11 cellular contexts compared by ENCODE assay signal in genomic region chr9:1726993-1727759, GRCh38.
DNase-seq lines count a peak whose midpoint lies in the region; ATAC-seq and TF ChIP-seq lines count a peak whose summit lies in the region.
"Had no signal": no experiment of that assay in that cellular context is flagged by ENCODE, and none has a peak within 500 bp of the region (broad histone marks: within the 10 kb centered on the region; RNA-seq: fewer than 3 reads in every experiment).

No MANE protein-coding gene starts in this region.

- H3K27ac Mint-ChIP-seq in glutamatergic neuron (ENCODE audit: unreplicated experiment): no peak overlapping the region
- H3K27ac Mint-ChIP-seq: activated B cell treated with CpG ODN at 0.5 μM for 24 hours had no signal

- DNase-seq in GDM1 (lab: John Stamatoyannopoulos, UW) (peak; percentile 3), NAMALWA (ENCODE audit: low spot score) (peak; percentile 36), glutamatergic neuron (no peak), LoVo (ENCODE audit: low spot score) (no peak)
- DNase-seq in activated T-cell treated with anti-CD3 and anti-CD28 coated beads, Interleukin-2, amount 50 U/mL, for 48 hours: no peak
- DNase-seq: activated B cell treated with CpG ODN at 0.5 μM for 24 hours; NCI-H187 treated with DMSO at 0.1 percent for 48 hours; stimulated activated CD4-positive, alpha-beta T cell treated with anti-CD3 and anti-CD28 coated beads, Interleukin-4, amount 100 ng/mL, for 4 hours had no signal

- H3K27me3 Mint-ChIP-seq in glutamatergic neuron (ENCODE audit: unreplicated experiment): no peaks in the 10 kb centered on the region

- ATAC-seq in GM18868 (IDR thresholded peaks at IDR 0.05; ENCODE audit: unreplicated experiment) (peak; percentile 68), HG03196 (IDR thresholded peaks at IDR 0.05; ENCODE audit: unreplicated experiment) (no peak), HG03108 (IDR thresholded peaks at IDR 0.05; ENCODE audit: unreplicated experiment) (no peak)

- no peaks in the 10 kb centered on the region for H3K9me3 Mint-ChIP-seq in glutamatergic neuron (ENCODE audit: unreplicated experiment)
- H3K9me3 Mint-ChIP-seq: activated B cell treated with CpG ODN at 0.5 μM for 24 hours had no signal

- H3K4me1 Mint-ChIP-seq in glutamatergic neuron (ENCODE audit: low read depth, unreplicated experiment): no peaks in the 10 kb centered on the region
- H3K4me1 Mint-ChIP-seq: activated B cell treated with CpG ODN at 0.5 μM for 24 hours had no signal

- peak; percentile 33 for TF ChIP-seq CTCF in glutamatergic neuron (IDR thresholded peaks at IDR 0.05; ENCODE audit: partially characterized antibody, unreplicated experiment)

- H3K4me3 Mint-ChIP-seq in glutamatergic neuron (ENCODE audit: unreplicated experiment): no peak overlapping the region
- H3K4me3 Mint-ChIP-seq: activated B cell treated with CpG ODN at 0.5 μM for 24 hours had no signal

- no peaks in the 10 kb centered on the region for H3K36me3 Mint-ChIP-seq in glutamatergic neuron (ENCODE audit: unreplicated experiment)

Comparison
In these comparisons a context has a peak if more than half of its experiments do, and no peak if none do; other contexts are left out.
1. DNase-seq: peak in GDM1 (single experiment) and NAMALWA (single experiment); none in glutamatergic neuron (single experiment), activated T-cell treated with anti-CD3 and anti-CD28 coated beads, Interleukin-2, amount 50 U/mL, for 48 hours (0 of 2) and LoVo (single experiment).